1 cellular context compared by ENCODE assay signal in genomic region chr5:10857333-10857723, GRCh38.
TF ChIP-seq lines count a peak whose summit lies in the region.

No MANE protein-coding gene starts in this region.

TF ChIP-seq in H1, 55 proteins besides CTCF, POLR2A, EP300 and RAD21 (continued from another document):
- TF ChIP-seq CHD7 (IDR thresholded peaks at IDR 0.05; ENCODE audit: insufficient replicate concordance, low read length) (no peak), ATF2 (IDR thresholded peaks at IDR 0.05; ENCODE audit: low read length) (no peak), RNF2 (IDR thresholded peaks at IDR 0.05; ENCODE audit: borderline replicate concordance, low read depth, low read length, missing control alignments, poor library complexity, severe bottlenecking) (no peak), ASH2L (IDR thresholded peaks at IDR 0.05; ENCODE audit: low read length) (peak; percentile 17), SP4 (IDR thresholded peaks at IDR 0.05; ENCODE audit: low read length) (no peak), KDM5A (IDR thresholded peaks at IDR 0.05; ENCODE audit: low read length) (no peak)
